ENCODE assay signal across 10 cellular contexts in the genomic region with DNA sequence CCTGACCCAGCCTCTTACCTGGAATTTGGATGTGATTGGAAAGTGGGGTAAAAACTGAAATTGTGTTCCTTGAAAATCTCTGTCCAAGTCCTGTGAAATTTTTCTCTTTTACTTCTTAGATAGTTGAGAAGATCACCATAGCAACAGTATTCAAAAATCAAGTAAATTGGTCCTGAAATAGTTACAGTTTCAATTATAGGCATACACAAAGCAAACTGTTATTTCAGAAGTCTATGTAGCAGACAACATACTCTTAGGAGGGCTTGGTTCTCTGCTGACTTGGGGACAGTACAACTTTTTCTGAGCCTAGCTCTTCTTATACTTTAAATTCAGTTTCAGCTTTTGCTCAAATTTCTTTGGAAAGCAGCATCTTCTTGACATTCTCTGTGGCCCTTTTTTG. TPM values are rescaled to one million over a fixed set of nuclear protein-coding genes. Genes with fewer than 3 reads are reported as not detected.
"Had no signal": no experiment of that assay in that cellular context is flagged by ENCODE, and none has a peak within 500 bp of the region (broad histone marks: within the 10 kb centered on the region; RNA-seq: fewer than 3 reads in every experiment).

No MANE protein-coding gene starts in this region.

- ATAC-seq: HepG2 had no signal

- H3K4me3 ChIP-seq: GM23248 had no signal

- DNase-seq: GM23248, H9, HCEC 1CT, KBM-7 had no signal

- H3K27ac ChIP-seq: GM23248, HL-60, KMS-11 had no signal

RNA-seq across cellular contexts. Expression of gene URAD, which starts 38.6 kb away (rescaled TPM):
- total RNA-seq: GM23248, H1, H9, HepG2, HT1080 had no signal
- polyA plus RNA-seq: GM23248, H1, HepG2, IgD-negative memory B cell had no signal

RNA-seq across cellular contexts. Expression of gene CDX2, which starts 58.0 kb away (rescaled TPM):
- total RNA-seq: GM23248, H9, HT1080 had no signal
- polyA plus RNA-seq: GM23248, H1, HepG2, IgD-negative memory B cell had no signal
